In the genomic region with DNA sequence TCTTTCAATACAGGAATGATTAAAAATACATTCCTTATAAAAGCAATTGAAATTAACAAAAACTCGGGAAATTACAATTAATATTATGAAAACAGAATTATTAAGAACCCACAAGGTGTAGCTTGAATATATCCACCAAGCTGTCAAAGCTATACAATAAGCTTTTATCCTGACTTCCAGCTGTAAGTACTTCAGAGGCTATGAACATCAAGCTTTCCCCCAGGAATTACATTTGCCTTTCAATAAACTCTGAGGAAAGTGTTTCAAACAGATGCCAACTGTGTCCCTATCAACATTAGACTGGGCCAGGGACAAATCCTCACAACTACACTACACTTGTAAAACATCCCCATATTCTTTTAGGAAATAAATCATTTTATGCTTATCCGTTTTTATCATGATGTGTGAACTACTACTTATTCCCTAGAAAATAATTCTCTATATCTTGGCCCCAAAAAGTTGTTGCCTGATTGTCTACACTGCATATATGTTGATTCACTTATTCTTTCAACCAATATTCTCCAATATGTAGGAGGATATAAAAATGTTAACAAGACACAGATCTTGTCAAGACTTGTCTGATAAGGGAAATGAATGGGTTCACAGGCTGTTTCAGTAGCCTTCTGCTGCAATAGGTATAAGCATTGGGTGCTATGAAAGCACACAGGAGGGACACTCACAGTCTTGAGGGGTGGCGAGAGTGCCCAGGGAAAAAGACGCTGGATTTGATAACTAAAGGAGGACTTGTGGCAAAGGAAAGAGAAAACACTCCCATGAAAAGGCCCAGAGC, we compare ENCODE assay signal across 19 cellular contexts.
"Had no signal": no experiment of that assay in that cellular context is flagged by ENCODE, and none has a peak within 500 bp of the region (broad histone marks: within the 10 kb centered on the region; RNA-seq: fewer than 3 reads in every experiment).

No MANE protein-coding gene starts in this region.

- H3K27ac ChIP-seq: dorsolateral prefrontal cortex, epithelial cell of prostate, upper lobe of right lung had no signal

- H3K27me3 ChIP-seq: dorsolateral prefrontal cortex, upper lobe of right lung had no signal

- H3K4me1 ChIP-seq: upper lobe of right lung had no signal

- H3K9me3 ChIP-seq: upper lobe of right lung had no signal

- H3K36me3 ChIP-seq: upper lobe of right lung had no signal

- H3K4me3 ChIP-seq: dorsolateral prefrontal cortex, lung, upper lobe of right lung had no signal

- DNase-seq: activated CD4-positive, alpha-beta T cell treated with anti-CD3 and anti-CD28 coated beads, Interleukin-2, amount 10 ng/mL, durations not matched to agents 24 days and 14 days; activated CD8-positive, alpha-beta T cell treated with anti-CD3 and anti-CD28 coated beads for 36 hours; activated naive CD4-positive, alpha-beta T cell treated with Interleukin-2 at 50 U/mL for 16 hours; activated naive CD8-positive, alpha-beta T cell treated with anti-CD3 and anti-CD28 coated beads, Interleukin-2, amount 10 ng/mL, durations not matched to agents 7 days and 5 days; activated T-cell treated with anti-CD3 and anti-CD28 coated beads, Interleukin-2, amount 50 U/mL, for 1 hour; amygdala; caudate nucleus; dorsolateral prefrontal cortex; foreskin fibroblast; hypothalamus; kidney; midbrain; nucleus accumbens; posterior cingulate gyrus; stimulated activated naive B cell treated with anti-CD40 and anti-IgM and Interleukin-4, amounts not matched to agents 10 μg/mL and 1 μg/mL and 100 μg/mL, for 72 hours; T1000; upper lobe of right lung had no signal

- FAIRE-seq: kidney had no signal
